In the genomic region with DNA sequence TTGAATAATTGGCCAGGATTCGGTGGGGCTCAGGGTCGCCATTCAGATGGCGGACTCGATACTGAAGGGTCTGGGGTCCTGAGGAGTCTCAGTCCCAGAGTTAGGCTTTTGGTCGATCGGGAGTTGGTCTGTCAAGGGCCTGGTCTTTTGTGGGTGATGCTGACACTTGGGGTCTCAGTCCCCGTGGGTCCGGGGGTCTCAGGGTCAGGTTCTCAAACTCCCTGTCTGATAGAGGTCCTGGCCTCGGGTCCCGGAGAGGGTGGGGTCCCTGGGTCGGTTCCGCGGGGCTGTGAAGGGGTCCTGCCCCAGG, we compare ENCODE assay signal across 8 cellular contexts. TPM values are rescaled to one million over a fixed set of nuclear protein-coding genes. Genes with fewer than 3 reads are reported as not detected.
DNase-seq lines count a peak whose midpoint lies in the region; ATAC-seq and TF ChIP-seq lines count a peak whose summit lies in the region.

No MANE protein-coding gene starts in this region.

- H3K27me3 ChIP-seq in DOHH2 (ENCODE audit: control insufficient read depth, low read length) (no peaks in the 10 kb centered on the region), Panc1 (ENCODE audit: control insufficient read depth, insufficient read depth, low read length) (no peaks in the 10 kb centered on the region), esophagus muscularis mucosa (no peaks in the 10 kb centered on the region)

- ATAC-seq in Panc1 (no peak), GM19328 (IDR thresholded peaks at IDR 0.05; ENCODE audit: unreplicated experiment) (no peak)

- H3K27ac Mint-ChIP-seq in progenitor cell of endocrine pancreas: peak overlapping the region; percentile 67

- BruUV-seq in Panc1 (replicated peaks; lab: Mats Ljungman, UMichigan): no TSS peak

- no peaks in the 10 kb centered on the region for H3K9me2 ChIP-seq in DOHH2 (replicated peaks; ENCODE audit: control insufficient read depth, low read length)

- H3K4me1 ChIP-seq in DOHH2 (ENCODE audit: control insufficient read depth, low read length) (peaks cover 48% of the 10 kb centered on the region), Panc1 (ENCODE audit: control insufficient read depth, insufficient read depth, low read length) (peaks cover 12% of the 10 kb centered on the region; the same call in 1 of the 2 replicates), esophagus muscularis mucosa (peaks cover 38 to 54% (median 49%) of the 10 kb centered on the region in 4 donors)

- no peaks in the 10 kb centered on the region for H3K27me3 Mint-ChIP-seq in progenitor cell of endocrine pancreas

- 17% methylated on average over 8 of the region's 13 CpGs for WGBS in esophagus muscularis mucosa

- peak overlapping the region; percentile 90 for H3K4me2 ChIP-seq in DOHH2 (ENCODE audit: low read length)

- in situ Hi-C loops in Panc1 (cut with HindIII; ENCODE audit: low pct_unique_long_range_greater_than_20kb, low sequenced_read_pairs): no loop called here

- peaks cover 23% of the 10 kb centered on the region for H3K79me2 ChIP-seq in DOHH2 (ENCODE audit: control insufficient read depth, low read length)

- H3K9me3 Mint-ChIP-seq in progenitor cell of endocrine pancreas (ENCODE audit: low read depth): no peaks in the 10 kb centered on the region

- H3F3A ChIP-seq in DOHH2 (ENCODE audit: control insufficient read depth, insufficient read depth): peaks cover 9% of the 10 kb centered on the region

- POLR2A ChIA-PET in Panc1 (lab: Charles Lee): no interaction called here

- CTCF ChIA-PET in Panc1 (lab: Charles Lee): no interaction called here

- intact Hi-C loops in Panc1 (cut with micrococcal nuclease; ENCODE audit: unreplicated experiment): no loop called here
- intact Hi-C loops in esophagus muscularis mucosa (cut with DNase I): loop anchor here (5.0 kb wide), 1 partner anchor 57 kb away; no protein-coding TSS in a partner anchor

- no peak for TF ChIP-seq CTCF in DOHH2 (IDR thresholded peaks at IDR 0.05; ENCODE audit: low read depth, low read length, poor library complexity, severe bottlenecking)
- no peak for TF ChIP-seq CTCF in Panc1 (IDR thresholded peaks at IDR 0.05)
- TF ChIP-seq CTCF in esophagus muscularis mucosa (IDR thresholded peaks at IDR 0.05): no peak
- no peak for TF ChIP-seq CTCF in progenitor cell of endocrine pancreas (IDR thresholded peaks at IDR 0.05; ENCODE audit: unreplicated experiment)

- H3K27ac ChIP-seq in DOHH2 (ENCODE audit: low read depth, low read length) (peak overlapping the region; percentile 72), Panc1 (ENCODE audit: low read length) (peak overlapping the region; percentile 85), esophagus muscularis mucosa (replicated peaks in 1 of 4) (peak overlapping the region; percentile 80 to 87 (median 86))

- no peaks in the 10 kb centered on the region for H4K20me1 ChIP-seq in DOHH2 (ENCODE audit: control insufficient read depth, insufficient read depth, low read depth, low read length)

- H3K9me3 ChIP-seq in DOHH2 (ENCODE audit: control insufficient read depth, insufficient read depth, low read length) (no peaks in the 10 kb centered on the region), Panc1 (ENCODE audit: control insufficient read depth, insufficient read depth, low read depth, low read length) (no peaks in the 10 kb centered on the region), esophagus muscularis mucosa (no peaks in the 10 kb centered on the region)

- H3K4me3 ChIP-seq in DOHH2 (ENCODE audit: low read length): peak overlapping the region; percentile 97
- peak overlapping the region; percentile 69 to 81 for H3K4me3 ChIP-seq in Panc1 (ENCODE audit: low read depth in 2 of 2, low read length in 2 of 2)
- peak overlapping the region; percentile 81 to 98 (median 86) for H3K4me3 ChIP-seq in esophagus muscularis mucosa

- H3K36me3 Mint-ChIP-seq in progenitor cell of endocrine pancreas (ENCODE audit: insufficient read depth): peaks cover 21% of the 10 kb centered on the region

- H3K36me3 ChIP-seq in DOHH2 (ENCODE audit: control insufficient read depth, low read length) (peaks cover 63% of the 10 kb centered on the region), Panc1 (ENCODE audit: control insufficient read depth, insufficient read depth, low read length) (peaks cover 3% of the 10 kb centered on the region), esophagus muscularis mucosa (peaks cover 45 to 59% (median 57%) of the 10 kb centered on the region in 4 donors)

- H3K4me3 Mint-ChIP-seq in progenitor cell of endocrine pancreas (ENCODE audit: low read depth): peak overlapping the region; percentile 83

- TF ChIP-seq POLR2A in esophagus muscularis mucosa (IDR thresholded peaks at IDR 0.05; ENCODE audit: low read depth): no peak

- peaks cover 20% of the 10 kb centered on the region for H3K4me1 Mint-ChIP-seq in progenitor cell of endocrine pancreas (ENCODE audit: low read depth)

- no peak for TF ChIP-seq EP300 in esophagus muscularis mucosa (IDR thresholded peaks at IDR 0.05)

- DNase-seq in Panc1 (ENCODE audit: low read depth, low spot score): no peak
- DNase-seq in esophagus muscularis mucosa (ENCODE audit: extremely low spot score): no peak
- no peak for DNase-seq in progenitor cell of endocrine pancreas (ENCODE audit: low spot score, unreplicated experiment)
- no peak for DNase-seq in HCEC 1CT
- no peak for DNase-seq in pons (ENCODE audit: low spot score)
- DNase-seq in NCI-H446 treated with DMSO at 0.1 percent for 48 hours (lab: John Stamatoyannopoulos, UW): no peak

RNA-seq across cellular contexts. Expression of a gene that starts 0.5 kb away (rescaled TPM):
- total RNA-seq in Panc1 (2021; ENCODE audit: unreplicated experiment) (26.8 TPM), esophagus muscularis mucosa (10 to 100 TPM; 18.9 to 34.7 (median 29.1) TPM), progenitor cell of endocrine pancreas (29.8 and 32.0 TPM in 2 replicates)
- polyA plus RNA-seq in Panc1 (2012; ENCODE audit: insufficient read length): 33.1 TPM

RNA-seq across cellular contexts. Expression of a gene that starts 22.6 kb away (rescaled TPM):
- total RNA-seq in Panc1 (2021; ENCODE audit: unreplicated experiment) (7.7 TPM), esophagus muscularis mucosa (1 to 10 TPM in 1 of 4 donors, under 1 TPM in 3; 0.33 to 1.3 (median 0.63) TPM), progenitor cell of endocrine pancreas (14.9 and 15.2 TPM in 2 replicates)
- polyA plus RNA-seq in Panc1 (2012; ENCODE audit: insufficient read length): 10.8 TPM

RNA-seq across cellular contexts. Expression of a gene that starts 31.8 kb away (rescaled TPM):
- 50.2 TPM for total RNA-seq in Panc1 (2021; ENCODE audit: unreplicated experiment)
- 54.2 TPM for polyA plus RNA-seq in Panc1 (2012; ENCODE audit: insufficient read length)
- total RNA-seq in esophagus muscularis mucosa: 10 to 100 TPM; 31.0 to 57.5 (median 41.2) TPM
- 207 and 212 TPM in 2 replicates for total RNA-seq in progenitor cell of endocrine pancreas

RNA-seq across cellular contexts. Expression of a gene that starts 50.0 kb away (rescaled TPM):
- 36.3 TPM for total RNA-seq in Panc1 (2021; ENCODE audit: unreplicated experiment)
- 32.3 TPM for polyA plus RNA-seq in Panc1 (2012; ENCODE audit: insufficient read length)
- total RNA-seq in esophagus muscularis mucosa: 10 to 100 TPM in 2 of 4 donors, 1 to 10 TPM in 2; 6.1 to 11.7 (median 8.8) TPM
- 31.0 and 35.9 TPM in 2 replicates for total RNA-seq in progenitor cell of endocrine pancreas
